In the genomic region with DNA sequence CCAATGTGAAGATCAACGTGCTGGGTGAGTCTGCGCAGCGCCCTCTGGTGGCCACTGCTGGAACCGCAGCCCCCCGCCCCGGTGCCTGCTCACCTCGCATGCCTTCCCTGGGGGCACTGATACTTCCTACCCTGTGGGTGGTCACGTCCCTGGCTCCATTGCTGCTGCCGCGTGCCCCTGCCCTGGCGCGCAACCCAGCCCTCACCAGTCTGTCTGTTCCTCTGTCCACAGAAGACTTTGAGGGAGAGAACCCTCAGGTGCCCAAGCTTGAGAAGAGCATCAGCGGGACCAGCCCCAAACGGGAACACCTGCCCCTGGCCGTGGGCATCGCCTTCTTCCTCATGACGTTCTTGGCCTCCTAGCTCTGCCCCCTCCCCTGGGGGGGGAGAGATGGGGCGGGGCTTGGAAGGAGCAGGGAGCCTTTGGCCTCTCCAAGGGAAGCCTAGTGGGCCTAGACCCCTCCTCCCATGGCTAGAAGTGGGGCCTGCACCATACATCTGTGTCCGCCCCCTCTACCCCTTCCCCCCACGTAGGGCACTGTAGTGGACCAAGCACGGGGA, we compare ENCODE assay signal across 8 cellular contexts. TPM values are rescaled to one million over a fixed set of nuclear protein-coding genes. Genes with fewer than 3 reads are reported as not detected.
DNase-seq lines count a peak whose midpoint lies in the region; ATAC-seq lines count a peak whose summit lies in the region.

No MANE protein-coding gene starts in this region.

- DNase-seq in DMS53 (lab: John Stamatoyannopoulos, UW): peak; percentile 70
- peak; percentile 59 for DNase-seq in SW480 (ENCODE audit: low spot score)
- DNase-seq in activated naive CD8-positive, alpha-beta T cell treated with anti-CD3 and anti-CD28 coated beads for 36 hours: peak; percentile 85
- DNase-seq in left ventricle myocardium superior: peak; percentile 79

- peak overlapping the region in 4 of 7 experiments; percentile 66 to 85 (median 70) for H3K4me3 ChIP-seq in skin epidermis

- H3K4me3 Mint-ChIP-seq in IgD-negative memory B cell: peak overlapping the region; percentile 51 to 99 (median 88)
- H3K4me3 Mint-ChIP-seq in activated naive CD8-positive, alpha-beta T cell treated with anti-CD3 and anti-CD28 coated beads for 36 hours: peak overlapping the region; percentile 89

- peak overlapping the region in 10 of 21 experiments; percentile 9 to 91 (median 86) for H3K27ac ChIP-seq in skin epidermis

- H3K9me3 Mint-ChIP-seq in IgD-negative memory B cell: peaks cover 0 to 1% (median 0%) of the 10 kb centered on the region in 3 donors
- no peaks in the 10 kb centered on the region for H3K9me3 Mint-ChIP-seq in activated naive CD8-positive, alpha-beta T cell treated with anti-CD3 and anti-CD28 coated beads for 36 hours

- intact Hi-C loops in left ventricle myocardium superior (cut with micrococcal nuclease): no loop called here

- H3K4me1 Mint-ChIP-seq in IgD-negative memory B cell: peaks cover 18 to 32% (median 23%) of the 10 kb centered on the region in 3 donors
- peaks cover 31% of the 10 kb centered on the region for H3K4me1 Mint-ChIP-seq in activated naive CD8-positive, alpha-beta T cell treated with anti-CD3 and anti-CD28 coated beads for 36 hours

- peak; percentile 36 for ATAC-seq in left ventricle myocardium superior
- ATAC-seq in HG02884 (IDR thresholded peaks at IDR 0.05; ENCODE audit: unreplicated experiment): no peak
- ATAC-seq in GM18907 (IDR thresholded peaks at IDR 0.05; ENCODE audit: unreplicated experiment): no peak

- H3K27ac Mint-ChIP-seq in IgD-negative memory B cell: peak overlapping the region; percentile 46 to 92 (median 90)
- no peak overlapping the region for H3K27ac Mint-ChIP-seq in activated naive CD8-positive, alpha-beta T cell treated with anti-CD3 and anti-CD28 coated beads for 36 hours

- peaks cover under 1% of the 10 kb centered on the region for H3K36me3 Mint-ChIP-seq in IgD-negative memory B cell
- no peaks in the 10 kb centered on the region for H3K36me3 Mint-ChIP-seq in activated naive CD8-positive, alpha-beta T cell treated with anti-CD3 and anti-CD28 coated beads for 36 hours

- peaks cover 26% of the 10 kb centered on the region for H3K27me3 Mint-ChIP-seq in IgD-negative memory B cell
- peaks cover 33% of the 10 kb centered on the region for H3K27me3 Mint-ChIP-seq in activated naive CD8-positive, alpha-beta T cell treated with anti-CD3 and anti-CD28 coated beads for 36 hours

RNA-seq across cellular contexts. Expression of a gene that starts 7.6 kb away (rescaled TPM):
- 1.3 TPM for polyA plus RNA-seq in IgD-negative memory B cell
- 1 to 10 TPM; 4.5 to 4.6 TPM for total RNA-seq in activated naive CD8-positive, alpha-beta T cell treated with anti-CD3 and anti-CD28 coated beads for 36 hours
- 1.1 TPM for total RNA-seq in left ventricle myocardium superior

RNA-seq across cellular contexts. Expression of a gene that starts 22.7 kb away (rescaled TPM):
- 8.5 TPM for polyA plus RNA-seq in IgD-negative memory B cell
- total RNA-seq in activated naive CD8-positive, alpha-beta T cell treated with anti-CD3 and anti-CD28 coated beads for 36 hours: 1 to 10 TPM; 2.1 to 2.5 TPM
- total RNA-seq in left ventricle myocardium superior: 2.3 TPM

RNA-seq across cellular contexts. Expression of a gene that starts 35.1 kb away (rescaled TPM):
- polyA plus RNA-seq in IgD-negative memory B cell: 8.0 TPM
- total RNA-seq in activated naive CD8-positive, alpha-beta T cell treated with anti-CD3 and anti-CD28 coated beads for 36 hours: 10 to 100 TPM; 31.6 to 32.5 TPM
- total RNA-seq in left ventricle myocardium superior: 84.2 TPM

RNA-seq across cellular contexts. Expression of a gene that starts 41.4 kb away (rescaled TPM):
- polyA plus RNA-seq in IgD-negative memory B cell: not detected
- total RNA-seq in activated naive CD8-positive, alpha-beta T cell treated with anti-CD3 and anti-CD28 coated beads for 36 hours: under 1 TPM; 0.49 to 0.74 TPM
- 51.0 TPM for total RNA-seq in left ventricle myocardium superior

RNA-seq across cellular contexts. Expression of a gene that starts 49.4 kb away (rescaled TPM):
- 72.9 TPM for polyA plus RNA-seq in IgD-negative memory B cell
- total RNA-seq in activated naive CD8-positive, alpha-beta T cell treated with anti-CD3 and anti-CD28 coated beads for 36 hours: 10 to 100 TPM; 50.6 to 51.3 TPM
- 8.8 TPM for total RNA-seq in left ventricle myocardium superior
